In the genomic region with DNA sequence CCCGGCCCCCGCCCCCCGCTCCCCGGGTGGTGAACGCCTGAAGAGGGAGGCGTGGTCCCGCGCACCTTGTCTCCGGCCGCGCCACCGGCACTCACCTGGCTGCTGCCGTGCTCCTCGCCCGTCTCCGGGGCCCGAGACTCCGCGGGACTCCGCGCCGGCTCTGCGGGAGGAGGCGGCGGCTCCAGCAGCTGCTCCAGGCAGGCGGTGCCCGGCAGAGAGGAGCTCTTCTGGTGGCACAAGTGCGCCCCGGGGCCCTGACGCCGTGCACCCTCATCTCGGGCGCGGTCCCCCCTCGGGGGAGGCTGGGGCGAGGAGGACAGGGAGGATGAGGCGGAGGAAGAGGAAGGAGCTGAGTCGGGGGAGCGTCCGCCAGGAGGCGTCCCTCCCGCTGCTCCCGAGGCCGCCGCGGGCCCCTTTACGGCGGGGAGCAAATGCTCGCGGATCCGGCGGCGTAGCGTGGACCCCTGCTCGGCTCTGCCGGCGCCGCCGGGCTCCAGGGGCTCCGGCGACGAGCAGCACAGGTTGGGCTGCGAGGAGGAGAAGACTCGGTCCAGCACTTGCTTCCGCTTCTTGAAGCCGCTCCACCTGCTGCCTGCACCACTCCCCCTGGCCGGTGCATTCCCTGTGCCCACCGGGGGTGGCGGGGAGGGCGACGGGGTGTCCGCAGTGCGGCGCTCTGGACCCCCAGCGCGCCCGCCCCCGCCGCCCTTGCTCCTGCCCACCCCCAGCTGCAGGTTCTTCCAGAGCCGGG, we compare ENCODE assay signal across 8 cellular contexts. TPM values are rescaled to one million over a fixed set of nuclear protein-coding genes. Genes with fewer than 3 reads are reported as not detected.
DNase-seq lines count a peak whose midpoint lies in the region; ATAC-seq and TF ChIP-seq lines count a peak whose summit lies in the region.

No MANE protein-coding gene starts in this region.

- no peaks in the 10 kb centered on the region for H3K9me2 ChIP-seq in HCT116 (ENCODE audit: insufficient read depth)

- H3K27me3 Mint-ChIP-seq in activated CD8-positive, alpha-beta memory T cell treated with anti-CD3 and anti-CD28 coated beads, Interleukin-2, amount 10 ng/mL, durations not matched to agents 7 days and 5 days = peaks cover 63% of the 10 kb centered on the region

- H3K4me1 ChIP-seq in HCT116 (ENCODE audit: control insufficient read depth in 1 of 2, insufficient read depth in 2 of 2, low read length in 2 of 2) = peaks cover 5 to 25% of the 10 kb centered on the region in 2 experiments; a peak in 2 of 4 replicates
- peaks cover 3% of the 10 kb centered on the region for H3K4me1 ChIP-seq in cardiac muscle cell (ENCODE audit: low read depth)
- H3K4me1 ChIP-seq in parathyroid adenoma = no peaks in the 10 kb centered on the region

- H2AFZ ChIP-seq in HCT116 (ENCODE audit: low read depth, low read length, poor library complexity, severe bottlenecking) = no peak overlapping the region
- H2AFZ ChIP-seq in parathyroid adenoma = peak overlapping the region; percentile 96

- H3K27ac ChIP-seq in HCT116 (ENCODE audit: low read depth, low read length) (no peak overlapping the region; the same call in 1 of the 2 replicates), cardiac muscle cell (no peak overlapping the region), parathyroid adenoma (peak overlapping the region; percentile 63)

- TF ChIP-seq CTCF in HCT116 (IDR thresholded peaks at IDR 0.05 in 2 of 3, conservative IDR thresholded peaks at IDR 0.05 in 1 of 3; ENCODE audit: borderline replicate concordance in 1 of 3, insufficient read depth in 1 of 3, low read depth in 2 of 3, low read length in 2 of 3) (peak; percentile 12 to 33 (median 17); a peak in 3 of 6 replicates), cardiac muscle cell (IDR thresholded peaks at IDR 0.05; ENCODE audit: low read depth, low read length) (peak; percentile 48), parathyroid adenoma (IDR thresholded peaks at IDR 0.05) (peak; percentile 43)

- peak; percentile 63 for ATAC-seq in HCT116
- ATAC-seq in activated CD8-positive, alpha-beta memory T cell treated with anti-CD3 and anti-CD28 coated beads, Interleukin-2, amount 10 ng/mL, durations not matched to agents 7 days and 5 days = peak; percentile 63

- peak; percentile 63 for DNase-seq in activated effector memory CD4-positive, alpha-beta T cell treated with anti-CD3 and anti-CD28 coated beads, Interleukin-2, amount 50 U/mL, for 16 hours
- no peak for DNase-seq in activated effector memory CD4-positive, alpha-beta T cell treated with Interleukin-2 at 50 U/mL for 16 hours
- DNase-seq in HCT116 (ENCODE audit: low read depth, low spot score) = no peak
- DNase-seq in NCI-H1092 treated with DMSO at 0.1 percent for 48 hours (lab: John Stamatoyannopoulos, UW) = peak; percentile 33
- DNase-seq in activated CD8-positive, alpha-beta memory T cell treated with anti-CD3 and anti-CD28 coated beads, Interleukin-2, amount 10 ng/mL, durations not matched to agents 7 days and 5 days = peak; percentile 42
- peak; percentile 8 to 63 for DNase-seq in cardiac muscle cell (ENCODE audit: low read depth in 1 of 2, low spot score in 1 of 2)
- DNase-seq in NCI-H2107 treated with DMSO at 0.1 percent for 48 hours (lab: John Stamatoyannopoulos, UW; ENCODE audit: unreplicated experiment) = no peak

- CTCF ChIA-PET in HCT116 (lab: Charles Lee) = no interaction called here
- CTCF ChIA-PET in activated CD8-positive, alpha-beta memory T cell treated with anti-CD3 and anti-CD28 coated beads, Interleukin-2, amount 10 ng/mL, durations not matched to agents 7 days and 5 days (lab: Charles Lee) = interaction anchor here (0.7 to 1.7 kb wide), 4 partner anchors 22 to 566 kb away, joined by 3 read pairs; no protein-coding TSS in a partner anchor

- no TSS peak for BruUV-seq in HCT116 (replicated peaks; lab: Mats Ljungman, UMichigan)

- RAD21 ChIA-PET in HCT116 (lab: Charles Lee; ENCODE audit: low non-redundant PET in 1 of 2, low total read pairs in 2 of 2, uncharacterized antibody in 2 of 2, unreplicated experiment in 2 of 2) = no interaction called here

- H3K4me2 ChIP-seq in HCT116 (ENCODE audit: low read length) (peak overlapping the region; percentile 75), parathyroid adenoma (ENCODE audit: low read length) (peak overlapping the region; percentile 91)

- H3K9me3 ChIP-seq in HCT116 (ENCODE audit: control insufficient read depth in 1 of 2, insufficient read depth in 1 of 2, low read depth in 1 of 2, low read length in 2 of 2) (no peaks in the 10 kb centered on the region), cardiac muscle cell (ENCODE audit: low read depth) (no peaks in the 10 kb centered on the region), parathyroid adenoma (ENCODE audit: control insufficient read depth, low read length) (no peaks in the 10 kb centered on the region)

- no peaks in the 10 kb centered on the region for H3K36me3 Mint-ChIP-seq in activated CD8-positive, alpha-beta memory T cell treated with anti-CD3 and anti-CD28 coated beads, Interleukin-2, amount 10 ng/mL, durations not matched to agents 7 days and 5 days

- H3K9ac ChIP-seq in HCT116 (ENCODE audit: low read length) = no peak overlapping the region
- H3K9ac ChIP-seq in parathyroid adenoma = no peak overlapping the region

- H4K20me1 ChIP-seq in HCT116 (ENCODE audit: insufficient read depth) = no peaks in the 10 kb centered on the region

- peaks cover 12% of the 10 kb centered on the region for H3K4me1 Mint-ChIP-seq in activated CD8-positive, alpha-beta memory T cell treated with anti-CD3 and anti-CD28 coated beads, Interleukin-2, amount 10 ng/mL, durations not matched to agents 7 days and 5 days

- no peaks in the 10 kb centered on the region for H3K36me3 ChIP-seq in HCT116 (ENCODE audit: control insufficient read depth in 1 of 2, insufficient read depth in 2 of 2, low read length in 2 of 2)
- H3K36me3 ChIP-seq in cardiac muscle cell = no peaks in the 10 kb centered on the region
- H3K36me3 ChIP-seq in parathyroid adenoma (ENCODE audit: control insufficient read depth, insufficient read depth, low read length) = no peaks in the 10 kb centered on the region

- no peaks in the 10 kb centered on the region for H3K9me3 Mint-ChIP-seq in activated CD8-positive, alpha-beta memory T cell treated with anti-CD3 and anti-CD28 coated beads, Interleukin-2, amount 10 ng/mL, durations not matched to agents 7 days and 5 days (ENCODE audit: low read depth)

- no peak overlapping the region for H3K4me3 Mint-ChIP-seq in activated CD8-positive, alpha-beta memory T cell treated with anti-CD3 and anti-CD28 coated beads, Interleukin-2, amount 10 ng/mL, durations not matched to agents 7 days and 5 days

- no peak overlapping the region for H3K27ac Mint-ChIP-seq in activated CD8-positive, alpha-beta memory T cell treated with anti-CD3 and anti-CD28 coated beads, Interleukin-2, amount 10 ng/mL, durations not matched to agents 7 days and 5 days

- H3K79me2 ChIP-seq in HCT116 (ENCODE audit: insufficient read depth, low read length) (no peaks in the 10 kb centered on the region), parathyroid adenoma (no peaks in the 10 kb centered on the region)

- H3K4me3 ChIP-seq in HCT116 (replicated peaks in 1 of 2; ENCODE audit: low read depth in 1 of 2, low read length in 2 of 2) = peak overlapping the region; percentile 43 to 57
- peak overlapping the region; percentile 53 for H3K4me3 ChIP-seq in cardiac muscle cell
- peak overlapping the region; percentile 66 for H3K4me3 ChIP-seq in parathyroid adenoma (ENCODE audit: low read depth, low read length)

- intact Hi-C loops in HCT116 (cut with micrococcal nuclease) = loop anchor here (2.0 to 10.0 kb wide), 2 partner anchors 271 to 561 kb away; a partner anchor contains a TSS

- peak; percentile 34; the same call in 1 of the 2 replicates for TF ChIP-seq RAD21 in HCT116 (IDR thresholded peaks at IDR 0.05; ENCODE audit: low read depth)

- TF ChIP-seq POLR2A in HCT116 (IDR thresholded peaks at IDR 0.05; ENCODE audit: borderline replicate concordance, extremely low read depth, insufficient read depth, insufficient read length) = no peak

- no peaks in the 10 kb centered on the region for H3K27me3 ChIP-seq in HCT116 (ENCODE audit: insufficient read depth, low read length)
- peaks cover 96% of the 10 kb centered on the region for H3K27me3 ChIP-seq in cardiac muscle cell
- no peaks in the 10 kb centered on the region for H3K27me3 ChIP-seq in parathyroid adenoma (ENCODE audit: control insufficient read depth, insufficient read depth, low read length)

- POLR2A ChIA-PET in HCT116 (lab: Charles Lee) = no interaction called here

TF ChIP-seq in HCT116, 20 proteins besides CTCF, POLR2A, EP300 and RAD21:
- TF ChIP-seq SIN3A (IDR thresholded peaks at IDR 0.05; ENCODE audit: low read depth) = peak; percentile 29; the same call in 1 of the 2 replicates
- no peak for TF ChIP-seq JUND (IDR thresholded peaks at IDR 0.05)
- TF ChIP-seq, protein P1, sequence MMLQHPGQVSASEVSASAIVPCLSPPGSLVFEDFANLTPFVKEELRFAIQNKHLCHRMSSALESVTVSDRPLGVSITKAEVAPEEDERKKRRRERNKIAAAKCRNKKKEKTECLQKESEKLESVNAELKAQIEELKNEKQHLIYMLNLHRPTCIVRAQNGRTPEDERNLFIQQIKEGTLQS (IDR thresholded peaks at IDR 0.05) = no peak
- no peak for TF ChIP-seq ZNF274 (IDR thresholded peaks at IDR 0.05; ENCODE audit: low read depth, low read length)

RNA-seq across cellular contexts. Expression of a gene that starts 1.0 kb away (rescaled TPM):
- total RNA-seq in HCT116 (2021; ENCODE audit: unreplicated experiment) (0.44 TPM), cardiac muscle cell (not detected in 2 replicates)
- polyA plus RNA-seq in HCT116 (2012) = 0.15 and 0.34 TPM in 2 replicates
- total RNA-seq in activated CD8-positive, alpha-beta memory T cell treated with anti-CD3 and anti-CD28 coated beads, Interleukin-2, amount 10 ng/mL, durations not matched to agents 7 days and 5 days = not detected
- 1.3 and 1.4 TPM in 2 replicates for polyA plus RNA-seq in cardiac muscle cell

Comparison
In these comparisons a context has a peak if more than half of its experiments do, and no peak if none do; other contexts are left out.
1. DNase-seq: peak in activated effector memory CD4-positive, alpha-beta T cell treated with anti-CD3 and anti-CD28 coated beads, Interleukin-2, amount 50 U/mL, for 16 hours (single experiment), NCI-H1092 treated with DMSO at 0.1 percent for 48 hours (single experiment), activated CD8-positive, alpha-beta memory T cell treated with anti-CD3 and anti-CD28 coated beads, Interleukin-2, amount 10 ng/mL, durations not matched to agents 7 days and 5 days (single experiment) and cardiac muscle cell (2 of 2); none in activated effector memory CD4-positive, alpha-beta T cell treated with Interleukin-2 at 50 U/mL for 16 hours (single experiment), HCT116 (single experiment) and NCI-H2107 treated with DMSO at 0.1 percent for 48 hours (single experiment).
2. Peak in every context shown above with its lines, with median percentiles within 50 percentile points of each other: H3K4me3 ChIP-seq and CTCF ChIP-seq.